ENCODE assay signal across 31 cellular contexts in genomic region chr14:77390188-77390587, GRCh38. TPM values are rescaled to one million over a fixed set of nuclear protein-coding genes. Genes with fewer than 3 reads are reported as not detected.
"Had no signal": no experiment of that assay in that cellular context is flagged by ENCODE, and none has a peak within 500 bp of the region (broad histone marks: within the 10 kb centered on the region; RNA-seq: fewer than 3 reads in every experiment).

No MANE protein-coding gene starts in this region.

- H3K4me3 ChIP-seq: colonic mucosa, esophagus muscularis mucosa, gastroesophageal sphincter, heart right ventricle, lung, thoracic aorta, tibial nerve, upper lobe of left lung had no signal

- H3K36me3 ChIP-seq: colonic mucosa, esophagus muscularis mucosa, gastroesophageal sphincter, heart right ventricle, thoracic aorta, tibial nerve, upper lobe of left lung had no signal

- H3K9me3 ChIP-seq: colonic mucosa, esophagus muscularis mucosa, gastroesophageal sphincter, heart right ventricle, thoracic aorta, tibial nerve, upper lobe of left lung had no signal

- ATAC-seq: foreskin keratinocyte; gastroesophageal sphincter; heart right ventricle; left lobe of liver; natural killer cell treated with Interleukin-12 subunit alpha and Interleukin-12 subunit beta and Interleukin-15 and Interleukin-18, amount 100 ng/mL, for 72 hours; sciatic nerve; stimulated activated naive B cell treated with anti-CD40 and anti-IgM and Interleukin-4, amounts not matched to agents 10 μg/mL and 1 μg/mL and 100 μg/mL, for 72 hours had no signal

- H3K4me1 ChIP-seq: esophagus muscularis mucosa, foreskin keratinocyte, gastroesophageal sphincter, heart right ventricle, parathyroid adenoma, tibial nerve, upper lobe of left lung had no signal

- H3K27ac ChIP-seq: colonic mucosa, esophagus muscularis mucosa, foreskin keratinocyte, gastroesophageal sphincter, heart right ventricle, parathyroid adenoma, thoracic aorta, tibial nerve, upper lobe of left lung had no signal

- H3K27me3 ChIP-seq: colonic mucosa, esophagus muscularis mucosa, foreskin keratinocyte, gastroesophageal sphincter, heart right ventricle, tibial nerve, upper lobe of left lung had no signal

- H3K9me3 Mint-ChIP-seq: dendritic cell treated with granulocyte-macrophage colony-stimulating factor and Interleukin-4, amounts not matched to agents 40 ng/mL and 50 ng/mL, for 4 days; immature natural killer cell; memory B cell; naive B cell; natural killer cell treated with Interleukin-12 subunit alpha and Interleukin-12 subunit beta and Interleukin-15 and Interleukin-18, amount 100 ng/mL, for 72 hours; neural crest cell; stimulated activated naive B cell treated with anti-CD40 and anti-IgM and Interleukin-4, amounts not matched to agents 10 μg/mL and 1 μg/mL and 100 μg/mL, for 72 hours; stimulated activated naive CD8-positive, alpha-beta T cell treated with anti-CD3 and anti-CD28 coated beads, Interleukin-15, Interleukin-2, amounts not matched to agents 100 ng/mL and 50 ng/mL, for 24 hours had no signal

- H3K79me2 ChIP-seq: parathyroid adenoma had no signal

- H3K4me3 Mint-ChIP-seq: dendritic cell treated with granulocyte-macrophage colony-stimulating factor and Interleukin-4, amounts not matched to agents 40 ng/mL and 50 ng/mL, for 4 days; immature natural killer cell; memory B cell; naive B cell; natural killer cell treated with Interleukin-12 subunit alpha and Interleukin-12 subunit beta and Interleukin-15 and Interleukin-18, amount 100 ng/mL, for 72 hours; neural crest cell; stimulated activated naive B cell treated with anti-CD40 and anti-IgM and Interleukin-4, amounts not matched to agents 10 μg/mL and 1 μg/mL and 100 μg/mL, for 72 hours; stimulated activated naive CD8-positive, alpha-beta T cell treated with anti-CD3 and anti-CD28 coated beads, Interleukin-15, Interleukin-2, amounts not matched to agents 100 ng/mL and 50 ng/mL, for 24 hours had no signal

- H3K4me1 Mint-ChIP-seq: immature natural killer cell; memory B cell; naive B cell; neural crest cell; stimulated activated naive B cell treated with anti-CD40 and anti-IgM and Interleukin-4, amounts not matched to agents 10 μg/mL and 1 μg/mL and 100 μg/mL, for 72 hours had no signal

- DNase-seq: colonic mucosa; effector CD8-positive, alpha-beta T cell; foreskin keratinocyte; glutamatergic neuron; heart right ventricle; hypothalamus; immature natural killer cell; islet precursor cell; kidney glomerular epithelial cell; naive B cell; stimulated activated CD4-positive, alpha-beta T cell treated with anti-CD3 and anti-CD28 coated beads, Interleukin-2, amount 100 ng/mL, for 24 hours; stimulated activated CD4-positive, alpha-beta T cell treated with anti-CD3 and anti-CD28 coated beads, Interleukin-4, amount 100 ng/mL, for 24 hours; stimulated activated naive B cell treated with anti-CD40 and anti-IgM and Interleukin-4, amounts not matched to agents 10 μg/mL and 1 μg/mL and 100 μg/mL, for 72 hours; upper lobe of left lung had no signal

- FAIRE-seq: endothelial cell of umbilical vein, urothelium cell line had no signal

- H2AFZ ChIP-seq: parathyroid adenoma had no signal

- H3K27ac Mint-ChIP-seq: dendritic cell treated with granulocyte-macrophage colony-stimulating factor and Interleukin-4, amounts not matched to agents 40 ng/mL and 50 ng/mL, for 4 days; immature natural killer cell; memory B cell; naive B cell; natural killer cell treated with Interleukin-12 subunit alpha and Interleukin-12 subunit beta and Interleukin-15 and Interleukin-18, amount 100 ng/mL, for 72 hours; progenitor cell of endocrine pancreas; stimulated activated naive B cell treated with anti-CD40 and anti-IgM and Interleukin-4, amounts not matched to agents 10 μg/mL and 1 μg/mL and 100 μg/mL, for 72 hours; stimulated activated naive CD8-positive, alpha-beta T cell treated with anti-CD3 and anti-CD28 coated beads, Interleukin-15, Interleukin-2, amounts not matched to agents 100 ng/mL and 50 ng/mL, for 24 hours had no signal

- H3K36me3 Mint-ChIP-seq: immature natural killer cell; memory B cell; naive B cell; natural killer cell treated with Interleukin-12 subunit alpha and Interleukin-12 subunit beta and Interleukin-15 and Interleukin-18, amount 100 ng/mL, for 72 hours had no signal

- H3K9ac ChIP-seq: parathyroid adenoma had no signal

RNA-seq across cellular contexts. Expression of gene NOXRED1, which starts 33.1 kb away (rescaled TPM):
- total RNA-seq: epithelial cell of proximal tubule, gastroesophageal sphincter had no signal
- polyA plus RNA-seq: immature natural killer cell had no signal
